Comparison of ENCODE assay signal across 9 cellular contexts in the genomic region with DNA sequence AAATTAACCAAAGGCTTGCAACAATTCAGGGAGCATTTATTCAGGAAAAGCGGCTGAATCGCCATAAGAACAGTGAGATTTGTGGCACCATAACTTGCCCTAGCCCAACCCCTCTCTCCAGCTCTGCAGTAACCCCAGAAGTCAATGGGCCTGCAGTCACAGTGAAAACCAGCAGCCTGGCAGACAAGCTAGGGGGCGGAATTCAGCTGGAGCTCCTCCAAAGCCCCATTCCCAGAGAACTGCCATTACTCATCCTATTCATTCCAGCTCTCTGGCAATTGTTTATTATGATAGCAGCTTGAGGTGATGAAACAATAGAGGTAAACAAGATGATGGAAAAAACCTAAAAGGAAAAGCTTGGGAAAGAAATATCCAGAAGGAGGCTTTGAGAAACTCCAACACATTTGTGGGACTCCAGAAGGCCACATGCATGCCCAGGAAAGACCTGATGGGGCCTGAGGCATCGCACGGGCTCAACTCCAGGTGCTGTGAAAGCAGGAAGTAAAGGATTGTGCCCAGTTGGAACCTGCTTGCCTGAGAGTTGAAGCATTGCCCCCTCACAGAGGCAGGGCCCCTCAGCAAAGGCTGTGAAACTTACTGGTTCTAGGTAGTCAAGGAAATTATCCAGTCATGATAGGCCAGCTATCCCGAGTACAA.
A peak's percentile ranks its signal among the peaks of the same experiment; 100 is the strongest.
DNase-seq lines count a peak whose midpoint lies in the region; ATAC-seq and TF ChIP-seq lines count a peak whose summit lies in the region.
"Had no signal": no experiment of that assay in that cellular context is flagged by ENCODE, and none has a peak within 500 bp of the region (broad histone marks: within the 10 kb centered on the region; RNA-seq: fewer than 3 reads in every experiment).

No MANE protein-coding gene starts in this region.

- peaks cover 0 to 4% of the 10 kb centered on the region in 2 donors for H3K36me3 Mint-ChIP-seq in CD4-positive, alpha-beta memory T cell

- H3K4me3 Mint-ChIP-seq in CD4-positive, alpha-beta memory T cell: no peak overlapping the region

- peaks cover 0 to 24% (median 15%) of the 10 kb centered on the region in 8 donors for H3K9me3 Mint-ChIP-seq in CD4-positive, alpha-beta memory T cell

- H3K36me3 ChIP-seq in left ventricle myocardium inferior (no peaks in the 10 kb centered on the region), kidney epithelial cell (ENCODE audit: control insufficient read depth, insufficient read depth, low read length) (no peaks in the 10 kb centered on the region)
- H3K36me3 ChIP-seq in CD4-positive, alpha-beta memory T cell (ENCODE audit: insufficient read depth, low read length): no peaks in the 10 kb centered on the region

- peaks cover 38% of the 10 kb centered on the region for H3K27me3 ChIP-seq in left ventricle myocardium inferior (ENCODE audit: low read depth)
- no peaks in the 10 kb centered on the region for H3K27me3 ChIP-seq in kidney epithelial cell (ENCODE audit: control insufficient read depth, insufficient read depth, low read length)
- no peaks in the 10 kb centered on the region for H3K27me3 ChIP-seq in CD4-positive, alpha-beta memory T cell (ENCODE audit: insufficient read depth, low read length)

- no peak for TF ChIP-seq CTCF in left ventricle myocardium inferior (IDR thresholded peaks at IDR 0.05; ENCODE audit: borderline replicate concordance)
- TF ChIP-seq CTCF in kidney epithelial cell (IDR thresholded peaks at IDR 0.05; ENCODE audit: insufficient read depth, low read length, poor library complexity, severe bottlenecking): peak; percentile 36

- CTCF ChIA-PET in CD4-positive, alpha-beta memory T cell (lab: Charles Lee; ENCODE audit: partially characterized antibody): interaction anchor here (0.7 to 1.3 kb wide), 2 partner anchors 10 to 885 kb away, joined by 3 read pairs; no protein-coding TSS in a partner anchor

- H3K27me3 Mint-ChIP-seq in CD4-positive, alpha-beta memory T cell: peaks cover 4 to 15% of the 10 kb centered on the region in 2 donors

- no peak for DNase-seq in left ventricle myocardium superior
- no peak for DNase-seq in left ventricle myocardium inferior
- peak in 29 of 61 donors; percentile 5 to 65 (median 29) for DNase-seq in caudate nucleus (lab: John Stamatoyannopoulos, UW)
- peak; percentile 2 for DNase-seq in kidney epithelial cell (ENCODE audit: low read depth)
- no peak for DNase-seq in CD4-positive, alpha-beta memory T cell
- DNase-seq: AML-193 had no signal

- POLR2A ChIA-PET in CD4-positive, alpha-beta memory T cell (lab: Charles Lee; ENCODE audit: partially characterized antibody): no interaction called here

- no peak overlapping the region for H3K27ac Mint-ChIP-seq in CD4-positive, alpha-beta memory T cell

- intact Hi-C loops in left ventricle myocardium superior (cut with micrococcal nuclease): no loop called here
- intact Hi-C loops in left ventricle myocardium inferior (cut with micrococcal nuclease): no loop called here
- intact Hi-C loops in CD4-positive, alpha-beta memory T cell (cut with micrococcal nuclease): no loop called here

- H3K27ac ChIP-seq in left ventricle myocardium inferior (replicated peaks) (no peak overlapping the region), caudate nucleus (ENCODE audit: low read depth, low read length) (peak overlapping the region; percentile 77)
- H3K27ac ChIP-seq in CD4-positive, alpha-beta memory T cell (ENCODE audit: low read depth, low read length): no peak overlapping the region

- peaks cover 27% of the 10 kb centered on the region for H3K9me3 ChIP-seq in left ventricle myocardium inferior (replicated peaks)
- H3K9me3 ChIP-seq in CD4-positive, alpha-beta memory T cell (ENCODE audit: control insufficient read depth in 1 of 2, low read length in 2 of 2): peaks cover 0 to 4% of the 10 kb centered on the region in 2 donors

- ATAC-seq in left ventricle myocardium superior: peak; percentile 33
- ATAC-seq in HG03571 (IDR thresholded peaks at IDR 0.05; ENCODE audit: unreplicated experiment): no peak
- ATAC-seq in HG02938 (IDR thresholded peaks at IDR 0.05; ENCODE audit: unreplicated experiment): no peak
- ATAC-seq in GM21515 (IDR thresholded peaks at IDR 0.05; ENCODE audit: unreplicated experiment): no peak

- no peaks in the 10 kb centered on the region for H3K4me1 Mint-ChIP-seq in CD4-positive, alpha-beta memory T cell

- H3K4me3 ChIP-seq in left ventricle myocardium inferior (no peak overlapping the region), kidney epithelial cell (ENCODE audit: low read depth, low read length) (no peak overlapping the region)
- H3K4me3 ChIP-seq in CD4-positive, alpha-beta memory T cell (ENCODE audit: low read length in 2 of 2): no peak overlapping the region

- H3K4me1 ChIP-seq in left ventricle myocardium inferior: no peaks in the 10 kb centered on the region
- no peaks in the 10 kb centered on the region for H3K4me1 ChIP-seq in CD4-positive, alpha-beta memory T cell (ENCODE audit: insufficient read depth, low read length)
